ENCODE assay signal across 8 cellular contexts in genomic region chrX:13092455-13092941, GRCh38. TPM values are rescaled to one million over a fixed set of nuclear protein-coding genes. Genes with fewer than 3 reads are reported as not detected.
A peak's percentile ranks its signal among the peaks of the same experiment; 100 is the strongest.
DNase-seq lines count a peak whose midpoint lies in the region; ATAC-seq and TF ChIP-seq lines count a peak whose summit lies in the region.

No MANE protein-coding gene starts in this region.

- H3K27me3 ChIP-seq in left ventricle myocardium inferior (ENCODE audit: low read depth) (no peaks in the 10 kb centered on the region), MG63 (no peaks in the 10 kb centered on the region)

- H3K27ac ChIP-seq in left ventricle myocardium inferior (replicated peaks): peak overlapping the region; percentile 71

- no peaks in the 10 kb centered on the region for H3K36me3 ChIP-seq in left ventricle myocardium inferior
- H3K36me3 ChIP-seq in MG63: no peaks in the 10 kb centered on the region

- peaks cover 0 to 18% of the 10 kb centered on the region in 2 donors for H3K27me3 Mint-ChIP-seq in stimulated activated naive B cell treated with anti-CD40 and anti-IgM and Interleukin-4, amounts not matched to agents 10 μg/mL and 1 μg/mL and 100 μg/mL, for 72 hours
- H3K27me3 Mint-ChIP-seq in HFFc6 (ENCODE audit: insufficient read depth): no peaks in the 10 kb centered on the region; the same call in 1 of the 2 replicates

- H3K4me3 Mint-ChIP-seq in stimulated activated naive B cell treated with anti-CD40 and anti-IgM and Interleukin-4, amounts not matched to agents 10 μg/mL and 1 μg/mL and 100 μg/mL, for 72 hours: peak overlapping the region; percentile 18 to 60
- H3K4me3 Mint-ChIP-seq in HFFc6: no peak overlapping the region

- no peak overlapping the region for H3K4me3 ChIP-seq in left ventricle myocardium inferior
- no peak overlapping the region for H3K4me3 ChIP-seq in MG63

- H3K9me3 Mint-ChIP-seq in stimulated activated naive B cell treated with anti-CD40 and anti-IgM and Interleukin-4, amounts not matched to agents 10 μg/mL and 1 μg/mL and 100 μg/mL, for 72 hours: peaks cover 1 to 4% of the 10 kb centered on the region in 2 donors
- H3K9me3 Mint-ChIP-seq in HFFc6: no peaks in the 10 kb centered on the region

- no peaks in the 10 kb centered on the region for H3K9me3 ChIP-seq in left ventricle myocardium inferior (replicated peaks)
- no peaks in the 10 kb centered on the region for H3K9me3 ChIP-seq in MG63

- H3K4me1 ChIP-seq in left ventricle myocardium inferior: peaks cover 15% of the 10 kb centered on the region

- ATAC-seq in GM19324 (IDR thresholded peaks at IDR 0.05; ENCODE audit: low FRiP score, unreplicated experiment) (peak; percentile 55), HG03354 (IDR thresholded peaks at IDR 0.05; ENCODE audit: poor library complexity, severe bottlenecking, unreplicated experiment) (peak; percentile 74)
- ATAC-seq in stimulated activated naive B cell treated with anti-CD40 and anti-IgM and Interleukin-4, amounts not matched to agents 10 μg/mL and 1 μg/mL and 100 μg/mL, for 72 hours (replicated peaks): peak; percentile 70 to 76

- peaks cover 0 to 17% of the 10 kb centered on the region in 2 donors for H3K36me3 Mint-ChIP-seq in stimulated activated naive B cell treated with anti-CD40 and anti-IgM and Interleukin-4, amounts not matched to agents 10 μg/mL and 1 μg/mL and 100 μg/mL, for 72 hours
- no peaks in the 10 kb centered on the region for H3K36me3 Mint-ChIP-seq in HFFc6 (ENCODE audit: low read depth)

- peak; percentile 68 to 78 for DNase-seq in activated CD4-positive, alpha-beta T cell treated with anti-CD3 and anti-CD28 coated beads, Interleukin-2, amount 50 U/mL, for 48 hours
- DNase-seq in left ventricle myocardium inferior (no peak), MG63 (no peak), HFFc6 (no peak), UCSD-AML1 (lab: John Stamatoyannopoulos, UW; ENCODE audit: unreplicated experiment) (no peak)
- DNase-seq in stimulated activated naive B cell treated with anti-CD40 and anti-IgM and Interleukin-4, amounts not matched to agents 10 μg/mL and 1 μg/mL and 100 μg/mL, for 72 hours: peak; percentile 84

- intact Hi-C loops in left ventricle myocardium inferior (cut with micrococcal nuclease): no loop called here

- H3K4me1 Mint-ChIP-seq in stimulated activated naive B cell treated with anti-CD40 and anti-IgM and Interleukin-4, amounts not matched to agents 10 μg/mL and 1 μg/mL and 100 μg/mL, for 72 hours: peaks cover 39 to 69% of the 10 kb centered on the region in 2 donors
- H3K4me1 Mint-ChIP-seq in HFFc6 (ENCODE audit: low read depth): peaks cover 15% of the 10 kb centered on the region; the same call in 1 of the 2 replicates

- no peak for TF ChIP-seq CTCF in left ventricle myocardium inferior (IDR thresholded peaks at IDR 0.05; ENCODE audit: borderline replicate concordance)
- TF ChIP-seq CTCF in HFFc6 (IDR thresholded peaks at IDR 0.05): no peak

- H3K27ac Mint-ChIP-seq in stimulated activated naive B cell treated with anti-CD40 and anti-IgM and Interleukin-4, amounts not matched to agents 10 μg/mL and 1 μg/mL and 100 μg/mL, for 72 hours: peak overlapping the region; percentile 95
- no peak overlapping the region for H3K27ac Mint-ChIP-seq in HFFc6

RNA-seq across cellular contexts. Expression of gene FAM9C, which starts 48.1 kb away (rescaled TPM):
- not detected for total RNA-seq in left ventricle myocardium inferior
- total RNA-seq in MG63 (2014; rRNA removed; shearing (Covaris generic); ENCODE audit: low replicate concordance): not detected in 2 replicates
- total RNA-seq in HFFc6 (2021; fragmentation: NEBNext Ultra II Directional; extraction: Animal tissue kit (Norgen Biotek cat#: 25700)): not detected

Comparison
In these comparisons a context has a peak if more than half of its experiments do, and no peak if none do; other contexts are left out.
1. DNase-seq: peak in activated CD4-positive, alpha-beta T cell treated with anti-CD3 and anti-CD28 coated beads, Interleukin-2, amount 50 U/mL, for 48 hours (2 of 2) and stimulated activated naive B cell treated with anti-CD40 and anti-IgM and Interleukin-4, amounts not matched to agents 10 μg/mL and 1 μg/mL and 100 μg/mL, for 72 hours (single experiment); none in left ventricle myocardium inferior (single experiment), MG63 (single experiment), HFFc6 (single experiment) and UCSD-AML1 (single experiment).
2. Peak in every context shown above with its lines, with median percentiles within 50 percentile points of each other: ATAC-seq.